14 cellular contexts compared by ENCODE assay signal in the genomic region with DNA sequence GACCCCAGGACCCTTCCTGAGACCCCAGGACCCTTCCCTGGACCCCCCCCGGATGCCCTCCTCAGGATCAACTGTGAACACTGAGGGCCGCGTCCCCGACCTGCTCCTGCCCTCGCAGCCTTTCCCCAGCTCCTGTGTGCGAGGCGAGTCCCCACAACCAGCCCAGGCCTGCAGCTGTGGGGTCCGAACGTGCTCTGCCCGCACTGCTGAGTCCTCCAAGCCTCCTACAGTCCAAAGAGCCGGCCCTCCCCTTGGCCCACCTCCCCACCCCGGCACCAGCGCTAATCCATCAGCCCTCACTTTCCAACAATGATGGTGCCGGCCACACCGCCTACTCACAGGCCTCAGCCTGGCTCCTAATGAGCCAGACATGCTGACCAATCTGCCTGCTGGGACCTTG.
"Had no signal": no experiment of that assay in that cellular context is flagged by ENCODE, and none has a peak within 500 bp of the region (broad histone marks: within the 10 kb centered on the region; RNA-seq: fewer than 3 reads in every experiment).

No MANE protein-coding gene starts in this region.

- H3K4me1 ChIP-seq: adrenal gland, colonic mucosa, left lung had no signal

- ATAC-seq: left lung had no signal

- H3K4me3 Mint-ChIP-seq: activated B cell treated with CpG ODN at 0.5 μM for 24 hours; activated T-helper 17 cell treated with anti-CD3 and anti-CD28 coated beads, Interleukin-2, amount 50 U/mL, for 72 hours; naive B cell; T-helper 1 cell treated with Interleukin-12 subunit alpha and Interleukin-12 subunit beta and Interleukin-4 antibody, amounts not matched to agents 30 μg/mL and 1 μg/mL, for 36 hours had no signal

- H3K27me3 ChIP-seq: adrenal gland, colonic mucosa, left lung had no signal

- H3K27me3 Mint-ChIP-seq: activated B cell treated with CpG ODN at 0.5 μM for 24 hours; activated T-helper 17 cell treated with anti-CD3 and anti-CD28 coated beads, Interleukin-2, amount 50 U/mL, for 72 hours; naive B cell had no signal

- H3K27ac Mint-ChIP-seq: activated B cell treated with CpG ODN at 0.5 μM for 24 hours; activated T-helper 17 cell treated with anti-CD3 and anti-CD28 coated beads, Interleukin-2, amount 50 U/mL, for 72 hours; T-helper 1 cell treated with Interleukin-12 subunit alpha and Interleukin-12 subunit beta and Interleukin-4 antibody, amounts not matched to agents 30 μg/mL and 1 μg/mL, for 36 hours had no signal

- H3K4me1 Mint-ChIP-seq: activated B cell treated with CpG ODN at 0.5 μM for 24 hours; activated T-helper 17 cell treated with anti-CD3 and anti-CD28 coated beads, Interleukin-2, amount 50 U/mL, for 72 hours had no signal

- H3K9me3 ChIP-seq: adrenal gland, colonic mucosa, left lung had no signal

- H3K9me3 Mint-ChIP-seq: activated B cell treated with CpG ODN at 0.5 μM for 24 hours; activated T-helper 17 cell treated with anti-CD3 and anti-CD28 coated beads, Interleukin-2, amount 50 U/mL, for 72 hours; naive B cell; T-helper 1 cell treated with Interleukin-12 subunit alpha and Interleukin-12 subunit beta and Interleukin-4 antibody, amounts not matched to agents 30 μg/mL and 1 μg/mL, for 36 hours had no signal

- H3K27ac ChIP-seq: adrenal gland, colonic mucosa, left lung had no signal

- H3K4me3 ChIP-seq: adrenal gland, colonic mucosa, left lung had no signal

- DNase-seq: activated B cell treated with CpG ODN at 0.5 μM for 24 hours; activated CD4-positive, alpha-beta T cell treated with anti-CD3 and anti-CD28 coated beads for 48 hours; activated naive CD4-positive, alpha-beta T cell treated with Interleukin-2 at 50 U/mL for 16 hours; adrenal gland; colonic mucosa; foreskin fibroblast; hypothalamus; kidney; naive B cell; stimulated activated naive CD4-positive, alpha-beta T cell; trophoblast cell had no signal
